In the genomic region with DNA sequence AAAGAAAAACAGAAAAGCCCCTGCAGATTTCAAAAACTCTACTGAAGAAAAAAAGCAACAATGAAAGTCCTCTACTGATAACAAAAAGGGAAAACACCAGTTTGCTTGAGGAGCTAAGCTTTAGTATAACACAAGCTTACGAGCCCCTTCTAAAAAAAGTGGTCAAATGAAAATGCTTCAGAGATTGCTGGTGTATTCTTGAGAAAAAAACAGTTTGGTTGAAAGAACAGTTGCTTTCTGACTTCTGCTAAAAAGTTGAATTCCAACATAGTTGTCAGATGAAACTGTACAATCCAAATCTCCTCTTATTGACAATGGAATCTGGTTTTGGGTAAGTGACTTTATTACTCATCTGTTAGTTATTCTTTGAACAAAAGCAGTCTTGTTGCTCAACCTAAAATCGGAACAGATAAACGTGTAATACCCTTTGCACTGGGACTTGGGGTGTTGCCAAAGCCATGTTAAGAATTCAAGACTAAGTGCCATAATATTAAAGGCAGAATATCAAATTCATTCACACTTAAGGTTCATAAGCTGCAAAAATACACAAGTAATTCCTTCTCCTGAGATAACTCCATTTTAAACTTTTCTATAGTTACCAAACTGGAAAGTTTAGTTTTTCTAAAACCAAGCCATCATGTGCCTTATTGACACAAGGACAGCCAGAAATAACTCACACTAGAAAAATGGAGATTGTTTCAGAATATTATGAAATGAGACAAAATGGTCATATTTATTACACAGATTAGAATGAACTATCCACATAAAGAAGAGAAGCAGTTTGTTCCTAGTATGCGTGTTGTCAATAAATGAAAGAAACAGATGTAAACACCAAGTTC, we compare ENCODE assay signal across 1 cellular context.
A peak's percentile ranks its signal among the peaks of the same experiment; 100 is the strongest.
TF ChIP-seq lines count a peak whose summit lies in the region.

No MANE protein-coding gene starts in this region.

TF ChIP-seq in HepG2, 621 proteins besides CTCF, POLR2A, EP300 and RAD21 (continued from another document and continues in another):
- TF ChIP-seq TAF15 (IDR thresholded peaks at IDR 0.05; ENCODE audit: low read depth, low read length, poor library complexity, severe bottlenecking) (no peak), ZBTB34 (CRISPR knock-in tag; IDR thresholded peaks at IDR 0.05) (peak; percentile 27; the same call in 1 of the 2 replicates), KLF16 (CRISPR knock-in tag; IDR thresholded peaks at IDR 0.05) (0 out of 4 replicates have a peak, but pooled peaks of 1 of the 2 experiments have one; percentile 43), CEBPG (CRISPR knock-in tag; IDR thresholded peaks at IDR 0.05) (peak; percentile 94), TCF7 (IDR thresholded peaks at IDR 0.05; ENCODE audit: low read depth) (peak; percentile 83), ZBTB38 (CRISPR knock-in tag; IDR thresholded peaks at IDR 0.05) (no peak), FOSL2 (CRISPR knock-in tag; IDR thresholded peaks at IDR 0.05) (peak; percentile 94), ZNF136 (CRISPR knock-in tag; IDR thresholded peaks at IDR 0.05; ENCODE audit: low read depth) (no peak), ZNF121 (CRISPR knock-in tag; IDR thresholded peaks at IDR 0.05) (no peak), PAX8 (CRISPR knock-in tag; IDR thresholded peaks at IDR 0.05; ENCODE audit: borderline replicate concordance) (no peak), CEBPB (IDR thresholded peaks at IDR 0.05; ENCODE audit: borderline replicate concordance, low read depth, low read length) (peak; percentile 95), ZNF44 (CRISPR knock-in tag; IDR thresholded peaks at IDR 0.05) (no peak), CHD4 (IDR thresholded peaks at IDR 0.05; ENCODE audit: borderline replicate concordance, low read length) (peak; percentile 35; the same call in 1 of the 2 replicates), IRF2 (CRISPR knock-in tag; IDR thresholded peaks at IDR 0.05) (peak; percentile 25; the same call in 1 of the 2 replicates), ZNF503 (CRISPR knock-in tag; IDR thresholded peaks at IDR 0.05) (peak; percentile 70; the same call in 1 of the 2 replicates), ZNF230 (CRISPR knock-in tag; IDR thresholded peaks at IDR 0.05) (no peak), NCOR1 (IDR thresholded peaks at IDR 0.05; ENCODE audit: borderline replicate concordance, low read length) (no peak), ZNF589 (CRISPR knock-in tag; conservative IDR thresholded peaks at IDR 0.05) (no peak), ZNF616 (CRISPR knock-in tag; IDR thresholded peaks at IDR 0.05; ENCODE audit: low read depth) (no peak), FOXA1 (IDR thresholded peaks at IDR 0.05) (peak; percentile 55), FOXA1 (CRISPR knock-in tag; IDR thresholded peaks at IDR 0.05) (peak; percentile 91), ZNF800 (CRISPR knock-in tag; IDR thresholded peaks at IDR 0.05) (0 out of 2 replicates have a peak, but pooled peaks have one; percentile 39), EHMT2 (IDR thresholded peaks at IDR 0.05; ENCODE audit: borderline replicate concordance, low read depth, low read length) (peak; percentile 83; the same call in 1 of the 2 replicates), TEAD3 (CRISPR knock-in tag; optimal IDR thresholded peaks at IDR 0.05; ENCODE audit: borderline replicate concordance) (peak; percentile 88), RFXANK (CRISPR knock-in tag; IDR thresholded peaks at IDR 0.05) (no peak), SIX1 (CRISPR knock-in tag; IDR thresholded peaks at IDR 0.05; ENCODE audit: borderline replicate concordance) (peak; percentile 61), AHDC1 (CRISPR knock-in tag; IDR thresholded peaks at IDR 0.05; ENCODE audit: borderline replicate concordance) (peak; percentile 80; the same call in 1 of the 2 replicates), SMAD3 (CRISPR knock-in tag; IDR thresholded peaks at IDR 0.05) (0 out of 2 replicates have a peak, but pooled peaks have one; percentile 39), HNF4G (IDR thresholded peaks at IDR 0.05; ENCODE audit: borderline replicate concordance, low read depth, low read length) (peak; percentile 68; the same call in 1 of the 2 replicates), HNF4G (CRISPR knock-in tag; IDR thresholded peaks at IDR 0.05; ENCODE audit: borderline replicate concordance, low read depth) (no peak), RXRB (CRISPR knock-in tag; IDR thresholded peaks at IDR 0.05; ENCODE audit: borderline replicate concordance) (peak; percentile 41; the same call in 1 of the 2 replicates), ZNF644 (CRISPR knock-in tag; IDR thresholded peaks at IDR 0.05; ENCODE audit: low read depth) (peak; percentile 77), SRSF9 (IDR thresholded peaks at IDR 0.05; ENCODE audit: borderline replicate concordance, insufficient read depth, low read depth, low read length, poor library complexity, severe bottlenecking) (no peak)
- TF ChIP-seq, protein P1, sequence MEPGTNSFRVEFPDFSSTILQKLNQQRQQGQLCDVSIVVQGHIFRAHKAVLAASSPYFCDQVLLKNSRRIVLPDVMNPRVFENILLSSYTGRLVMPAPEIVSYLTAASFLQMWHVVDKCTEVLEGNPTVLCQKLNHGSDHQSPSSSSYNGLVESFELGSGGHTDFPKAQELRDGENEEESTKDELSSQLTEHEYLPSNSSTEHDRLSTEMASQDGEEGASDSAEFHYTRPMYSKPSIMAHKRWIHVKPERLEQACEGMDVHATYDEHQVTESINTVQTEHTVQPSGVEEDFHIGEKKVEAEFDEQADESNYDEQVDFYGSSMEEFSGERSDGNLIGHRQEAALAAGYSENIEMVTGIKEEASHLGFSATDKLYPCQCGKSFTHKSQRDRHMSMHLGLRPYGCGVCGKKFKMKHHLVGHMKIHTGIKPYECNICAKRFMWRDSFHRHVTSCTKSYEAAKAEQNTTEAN (CRISPR knock-in tag; conservative IDR thresholded peaks at IDR 0.05) = 0 out of 2 replicates have a peak, but pooled peaks have one; percentile 61
- TF ChIP-seq, protein P2, sequence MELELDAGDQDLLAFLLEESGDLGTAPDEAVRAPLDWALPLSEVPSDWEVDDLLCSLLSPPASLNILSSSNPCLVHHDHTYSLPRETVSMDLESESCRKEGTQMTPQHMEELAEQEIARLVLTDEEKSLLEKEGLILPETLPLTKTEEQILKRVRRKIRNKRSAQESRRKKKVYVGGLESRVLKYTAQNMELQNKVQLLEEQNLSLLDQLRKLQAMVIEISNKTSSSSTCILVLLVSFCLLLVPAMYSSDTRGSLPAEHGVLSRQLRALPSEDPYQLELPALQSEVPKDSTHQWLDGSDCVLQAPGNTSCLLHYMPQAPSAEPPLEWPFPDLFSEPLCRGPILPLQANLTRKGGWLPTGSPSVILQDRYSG (CRISPR knock-in tag; IDR thresholded peaks at IDR 0.05) = no peak
- TF ChIP-seq, protein P3, sequence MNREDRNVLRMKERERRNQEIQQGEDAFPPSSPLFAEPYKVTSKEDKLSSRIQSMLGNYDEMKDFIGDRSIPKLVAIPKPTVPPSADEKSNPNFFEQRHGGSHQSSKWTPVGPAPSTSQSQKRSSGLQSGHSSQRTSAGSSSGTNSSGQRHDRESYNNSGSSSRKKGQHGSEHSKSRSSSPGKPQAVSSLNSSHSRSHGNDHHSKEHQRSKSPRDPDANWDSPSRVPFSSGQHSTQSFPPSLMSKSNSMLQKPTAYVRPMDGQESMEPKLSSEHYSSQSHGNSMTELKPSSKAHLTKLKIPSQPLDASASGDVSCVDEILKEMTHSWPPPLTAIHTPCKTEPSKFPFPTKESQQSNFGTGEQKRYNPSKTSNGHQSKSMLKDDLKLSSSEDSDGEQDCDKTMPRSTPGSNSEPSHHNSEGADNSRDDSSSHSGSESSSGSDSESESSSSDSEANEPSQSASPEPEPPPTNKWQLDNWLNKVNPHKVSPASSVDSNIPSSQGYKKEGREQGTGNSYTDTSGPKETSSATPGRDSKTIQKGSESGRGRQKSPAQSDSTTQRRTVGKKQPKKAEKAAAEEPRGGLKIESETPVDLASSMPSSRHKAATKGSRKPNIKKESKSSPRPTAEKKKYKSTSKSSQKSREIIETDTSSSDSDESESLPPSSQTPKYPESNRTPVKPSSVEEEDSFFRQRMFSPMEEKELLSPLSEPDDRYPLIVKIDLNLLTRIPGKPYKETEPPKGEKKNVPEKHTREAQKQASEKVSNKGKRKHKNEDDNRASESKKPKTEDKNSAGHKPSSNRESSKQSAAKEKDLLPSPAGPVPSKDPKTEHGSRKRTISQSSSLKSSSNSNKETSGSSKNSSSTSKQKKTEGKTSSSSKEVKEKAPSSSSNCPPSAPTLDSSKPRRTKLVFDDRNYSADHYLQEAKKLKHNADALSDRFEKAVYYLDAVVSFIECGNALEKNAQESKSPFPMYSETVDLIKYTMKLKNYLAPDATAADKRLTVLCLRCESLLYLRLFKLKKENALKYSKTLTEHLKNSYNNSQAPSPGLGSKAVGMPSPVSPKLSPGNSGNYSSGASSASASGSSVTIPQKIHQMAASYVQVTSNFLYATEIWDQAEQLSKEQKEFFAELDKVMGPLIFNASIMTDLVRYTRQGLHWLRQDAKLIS (CRISPR knock-in tag; IDR thresholded peaks at IDR 0.05) = no peak
- TF ChIP-seq, protein P4, sequence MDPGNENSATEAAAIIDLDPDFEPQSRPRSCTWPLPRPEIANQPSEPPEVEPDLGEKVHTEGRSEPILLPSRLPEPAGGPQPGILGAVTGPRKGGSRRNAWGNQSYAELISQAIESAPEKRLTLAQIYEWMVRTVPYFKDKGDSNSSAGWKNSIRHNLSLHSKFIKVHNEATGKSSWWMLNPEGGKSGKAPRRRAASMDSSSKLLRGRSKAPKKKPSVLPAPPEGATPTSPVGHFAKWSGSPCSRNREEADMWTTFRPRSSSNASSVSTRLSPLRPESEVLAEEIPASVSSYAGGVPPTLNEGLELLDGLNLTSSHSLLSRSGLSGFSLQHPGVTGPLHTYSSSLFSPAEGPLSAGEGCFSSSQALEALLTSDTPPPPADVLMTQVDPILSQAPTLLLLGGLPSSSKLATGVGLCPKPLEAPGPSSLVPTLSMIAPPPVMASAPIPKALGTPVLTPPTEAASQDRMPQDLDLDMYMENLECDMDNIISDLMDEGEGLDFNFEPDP (CRISPR knock-in tag; conservative IDR thresholded peaks at IDR 0.05) = 0 out of 2 replicates have a peak, but pooled peaks have one; percentile 29
